In the genomic region with DNA sequence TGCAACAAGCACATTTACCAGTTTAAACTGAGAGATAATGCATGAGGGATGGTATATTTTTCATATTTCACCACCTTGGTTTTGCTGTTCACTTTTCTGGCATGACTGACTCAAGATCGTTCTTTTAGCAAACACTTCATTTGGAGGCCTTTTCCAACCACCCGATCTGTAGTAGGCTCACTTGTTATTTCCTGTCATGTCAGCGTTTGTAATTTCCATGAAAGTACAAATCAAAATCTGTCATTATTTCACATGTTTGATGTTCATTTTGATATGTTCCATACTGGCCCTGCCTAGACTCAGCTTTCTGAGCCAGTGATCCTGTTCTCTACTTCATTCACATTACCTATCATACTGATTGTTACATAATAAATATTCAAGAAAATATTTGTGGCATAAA, we compare ENCODE assay signal across 1 cellular context.
A peak's percentile ranks its signal among the peaks of the same experiment; 100 is the strongest.
TF ChIP-seq lines count a peak whose summit lies in the region.

No MANE protein-coding gene starts in this region.

TF ChIP-seq in HepG2, 621 proteins besides CTCF, POLR2A, EP300 and RAD21 (continued from another document):
- TF ChIP-seq, protein P1, sequence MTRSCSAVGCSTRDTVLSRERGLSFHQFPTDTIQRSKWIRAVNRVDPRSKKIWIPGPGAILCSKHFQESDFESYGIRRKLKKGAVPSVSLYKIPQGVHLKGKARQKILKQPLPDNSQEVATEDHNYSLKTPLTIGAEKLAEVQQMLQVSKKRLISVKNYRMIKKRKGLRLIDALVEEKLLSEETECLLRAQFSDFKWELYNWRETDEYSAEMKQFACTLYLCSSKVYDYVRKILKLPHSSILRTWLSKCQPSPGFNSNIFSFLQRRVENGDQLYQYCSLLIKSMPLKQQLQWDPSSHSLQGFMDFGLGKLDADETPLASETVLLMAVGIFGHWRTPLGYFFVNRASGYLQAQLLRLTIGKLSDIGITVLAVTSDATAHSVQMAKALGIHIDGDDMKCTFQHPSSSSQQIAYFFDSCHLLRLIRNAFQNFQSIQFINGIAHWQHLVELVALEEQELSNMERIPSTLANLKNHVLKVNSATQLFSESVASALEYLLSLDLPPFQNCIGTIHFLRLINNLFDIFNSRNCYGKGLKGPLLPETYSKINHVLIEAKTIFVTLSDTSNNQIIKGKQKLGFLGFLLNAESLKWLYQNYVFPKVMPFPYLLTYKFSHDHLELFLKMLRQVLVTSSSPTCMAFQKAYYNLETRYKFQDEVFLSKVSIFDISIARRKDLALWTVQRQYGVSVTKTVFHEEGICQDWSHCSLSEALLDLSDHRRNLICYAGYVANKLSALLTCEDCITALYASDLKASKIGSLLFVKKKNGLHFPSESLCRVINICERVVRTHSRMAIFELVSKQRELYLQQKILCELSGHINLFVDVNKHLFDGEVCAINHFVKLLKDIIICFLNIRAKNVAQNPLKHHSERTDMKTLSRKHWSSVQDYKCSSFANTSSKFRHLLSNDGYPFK (CRISPR knock-in tag; IDR thresholded peaks at IDR 0.05; ENCODE audit: borderline replicate concordance) = no peak
- TF ChIP-seq MAFF (IDR thresholded peaks at IDR 0.05; ENCODE audit: low read depth, low read length) (0 out of 2 replicates have a peak, but pooled peaks have one; percentile 27), ZNF205 (CRISPR knock-in tag; IDR thresholded peaks at IDR 0.05) (no peak)
